In genomic region chr18:43578636-43579203, GRCh38 we compare ENCODE assay signal across 23 cellular contexts.
DNase-seq lines count a peak whose midpoint lies in the region; ATAC-seq lines count a peak whose summit lies in the region.
"Had no signal": no experiment of that assay in that cellular context is flagged by ENCODE, and none has a peak within 500 bp of the region (broad histone marks: within the 10 kb centered on the region; RNA-seq: fewer than 3 reads in every experiment).

No MANE protein-coding gene starts in this region.

- intact Hi-C loops in Right ventricle myocardium superior (cut with DNase I), result no loop called here

- no peak overlapping the region for H3K9ac ChIP-seq in adipocyte (ENCODE audit: low read length)
- H3K9ac ChIP-seq: BLaER1 treated with 17β-estradiol and CSF1 and Interleukin-3, amounts not matched to agents 10 nM and 100 nM had no signal

- ATAC-seq in GM19455 (IDR thresholded peaks at IDR 0.05; ENCODE audit: unreplicated experiment) (no peak), HG02970 (IDR thresholded peaks at IDR 0.05; ENCODE audit: low FRiP score, unreplicated experiment) (no peak), Right ventricle myocardium superior (ENCODE audit: poor library complexity) (no peak), GM18511 (IDR thresholded peaks at IDR 0.05; ENCODE audit: unreplicated experiment) (no peak)
- ATAC-seq: A549; foreskin keratinocyte; SK-N-SH treated with all-trans-retinoic acid at 6 μM for 48 hours; stimulated activated naive B cell treated with anti-CD40 and anti-IgM and Interleukin-4, amounts not matched to agents 10 μg/mL and 1 μg/mL and 100 μg/mL, for 72 hours had no signal

- H3K4me1 ChIP-seq in adipocyte (ENCODE audit: control insufficient read depth, insufficient read depth, low read length), result peaks cover 7% of the 10 kb centered on the region
- H3K4me1 ChIP-seq: A549; BLaER1 treated with 17β-estradiol and CSF1 and Interleukin-3, amounts not matched to agents 10 nM and 100 nM; foreskin keratinocyte; transverse colon had no signal

- no peaks in the 10 kb centered on the region for H3K36me3 ChIP-seq in adipocyte (ENCODE audit: control insufficient read depth, insufficient read depth, low read length, severe bottlenecking)
- H3K36me3 ChIP-seq: BLaER1 treated with 17β-estradiol and CSF1 and Interleukin-3, amounts not matched to agents 10 nM and 100 nM; neutrophil; transverse colon had no signal

- no peak overlapping the region for H3K4me3 ChIP-seq in adipocyte (ENCODE audit: low read length)
- H3K4me3 ChIP-seq: A549; BLaER1 treated with 17β-estradiol and CSF1 and Interleukin-3, amounts not matched to agents 10 nM and 100 nM; transverse colon had no signal

- DNase-seq in NCI-H510A treated with DMSO at 0.1 percent for 48 hours (lab: John Stamatoyannopoulos, UW) (peak; percentile 49), NCI-H510A (lab: John Stamatoyannopoulos, UW) (no peak), adipocyte (ENCODE audit: low read depth) (peak; percentile 7), iris pigment epithelial cell (ENCODE audit: low read depth) (peak; percentile 9), Right ventricle myocardium superior (no peak)
- DNase-seq: activated CD4-positive, alpha-beta T cell treated with anti-CD3 and anti-CD28 coated beads, Interleukin-2, amount 10 ng/mL, durations not matched to agents 24 days and 14 days; activated CD8-positive, alpha-beta memory T cell treated with anti-CD3 and anti-CD28 coated beads, Interleukin-2, amount 50 U/mL, for 48 hours; activated gamma-delta T cell treated with Interleukin-2 at 50 U/mL for 16 hours; amniotic stem cell; foreskin keratinocyte; kidney glomerular epithelial cell; NCI-H1105 treated with DMSO at 0.1 percent for 48 hours; NCI-H526 treated with DMSO at 0.1 percent for 48 hours; retina; stimulated activated naive B cell treated with anti-CD40 and anti-IgM and Interleukin-4, amounts not matched to agents 10 μg/mL and 1 μg/mL and 100 μg/mL, for 72 hours; transverse colon had no signal

- H3K27me3 ChIP-seq in adipocyte (replicated peaks; ENCODE audit: control insufficient read depth, insufficient read depth, low read length), result no peaks in the 10 kb centered on the region
- H3K27me3 ChIP-seq: BLaER1 treated with 17β-estradiol and CSF1 and Interleukin-3, amounts not matched to agents 10 nM and 100 nM; foreskin keratinocyte; neutrophil; transverse colon had no signal

- no peaks in the 10 kb centered on the region for H3K9me3 ChIP-seq in adipocyte (ENCODE audit: control insufficient read depth, low read length)
- H3K9me3 ChIP-seq: A549; BLaER1 treated with 17β-estradiol and CSF1 and Interleukin-3, amounts not matched to agents 10 nM and 100 nM; neutrophil; transverse colon had no signal

Comparison
In these comparisons a context has a peak if more than half of its experiments do, and no peak if none do; other contexts are left out.
1. DNase-seq: peak in NCI-H510A treated with DMSO at 0.1 percent for 48 hours (single experiment), adipocyte (single experiment) and iris pigment epithelial cell (single experiment); none in NCI-H510A (single experiment) and Right ventricle myocardium superior (single experiment).